ENCODE assay signal across 19 cellular contexts in the genomic region with DNA sequence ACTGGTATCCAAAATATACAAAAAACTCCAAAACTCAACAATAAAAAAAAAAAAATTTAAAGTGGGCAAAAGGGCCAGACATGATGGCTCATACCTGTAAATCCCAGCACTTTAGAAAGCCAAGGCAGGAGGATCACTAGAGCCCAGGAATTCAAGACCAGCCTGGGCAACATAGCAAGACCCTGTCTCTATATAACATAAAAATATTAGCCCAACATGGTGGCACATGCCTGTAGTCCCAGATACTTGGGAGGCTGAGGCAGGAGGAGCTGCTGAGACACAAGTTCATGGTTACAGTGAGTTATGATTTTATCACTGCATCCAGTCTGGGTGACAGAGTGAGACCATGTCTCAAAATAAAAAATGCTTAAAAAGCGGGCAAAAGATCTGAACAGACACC.
"Had no signal": no experiment of that assay in that cellular context is flagged by ENCODE, and none has a peak within 500 bp of the region (broad histone marks: within the 10 kb centered on the region; RNA-seq: fewer than 3 reads in every experiment).

No MANE protein-coding gene starts in this region.

- H3K27ac Mint-ChIP-seq: immature natural killer cell; naive B cell; nephron progenitor cell; stimulated activated naive B cell treated with anti-CD40 and anti-IgM and Interleukin-4, amounts not matched to agents 10 μg/mL and 1 μg/mL and 100 μg/mL, for 72 hours; stimulated activated naive CD8-positive, alpha-beta T cell treated with anti-CD3 and anti-CD28 coated beads, Interleukin-15, amount 100 ng/mL, for 72 hours had no signal

- H3K4me3 Mint-ChIP-seq: central memory CD8-positive, alpha-beta T cell; immature natural killer cell; naive B cell; nephron progenitor cell; stimulated activated naive B cell treated with anti-CD40 and anti-IgM and Interleukin-4, amounts not matched to agents 10 μg/mL and 1 μg/mL and 100 μg/mL, for 72 hours; stimulated activated naive CD8-positive, alpha-beta T cell treated with anti-CD3 and anti-CD28 coated beads, Interleukin-15, amount 100 ng/mL, for 72 hours had no signal

- H3K4me1 ChIP-seq: right lobe of liver, testis, vagina had no signal

- H3K9me3 Mint-ChIP-seq: central memory CD8-positive, alpha-beta T cell; immature natural killer cell; naive B cell; nephron progenitor cell; stimulated activated naive B cell treated with anti-CD40 and anti-IgM and Interleukin-4, amounts not matched to agents 10 μg/mL and 1 μg/mL and 100 μg/mL, for 72 hours; stimulated activated naive CD8-positive, alpha-beta T cell treated with anti-CD3 and anti-CD28 coated beads, Interleukin-15, amount 100 ng/mL, for 72 hours had no signal

- H3K36me3 ChIP-seq: right lobe of liver, spleen, transverse colon, vagina had no signal

- H3K4me3 ChIP-seq: dorsolateral prefrontal cortex, right lobe of liver, spleen, testis, transverse colon, vagina had no signal

- ATAC-seq: esophagus mucosa; right lobe of liver; stimulated activated naive B cell treated with anti-CD40 and anti-IgM and Interleukin-4, amounts not matched to agents 10 μg/mL and 1 μg/mL and 100 μg/mL, for 72 hours; stimulated activated naive CD8-positive, alpha-beta T cell treated with anti-CD3 and anti-CD28 coated beads, Interleukin-15, amount 100 ng/mL, for 72 hours had no signal

- H3K36me3 Mint-ChIP-seq: immature natural killer cell; naive B cell; stimulated activated naive B cell treated with anti-CD40 and anti-IgM and Interleukin-4, amounts not matched to agents 10 μg/mL and 1 μg/mL and 100 μg/mL, for 72 hours had no signal

- H3K27ac ChIP-seq: right lobe of liver, spleen, testis, transverse colon, vagina had no signal

- DNase-seq: cortex of kidney; dorsolateral prefrontal cortex; effector memory CD4-positive, alpha-beta T cell; immature natural killer cell; mesendoderm; naive B cell; nephron progenitor cell; right lobe of liver; spleen; stimulated activated CD4-positive, alpha-beta T cell treated with anti-CD3 and anti-CD28 coated beads, Interleukin-15, amount 100 ng/mL, for 24 hours; stimulated activated CD4-positive, alpha-beta T cell treated with anti-CD3 and anti-CD28 coated beads, Interleukin-1b, Interleukin-23, amount 100 ng/mL, for 48 hours; stimulated activated CD4-positive, alpha-beta T cell treated with anti-CD3 and anti-CD28 coated beads, Interleukin-4, amount 100 ng/mL, for 4 hours; stimulated activated naive B cell treated with anti-CD40 and anti-IgM and Interleukin-4, amounts not matched to agents 10 μg/mL and 1 μg/mL and 100 μg/mL, for 72 hours; stimulated activated naive CD8-positive, alpha-beta T cell treated with anti-CD3 and anti-CD28 coated beads, Interleukin-15, amount 100 ng/mL, for 72 hours; testis; transverse colon had no signal

- H3K4me1 Mint-ChIP-seq: central memory CD8-positive, alpha-beta T cell; immature natural killer cell; naive B cell; nephron progenitor cell; stimulated activated naive B cell treated with anti-CD40 and anti-IgM and Interleukin-4, amounts not matched to agents 10 μg/mL and 1 μg/mL and 100 μg/mL, for 72 hours; stimulated activated naive CD8-positive, alpha-beta T cell treated with anti-CD3 and anti-CD28 coated beads, Interleukin-15, amount 100 ng/mL, for 72 hours had no signal

- H3K27me3 ChIP-seq: dorsolateral prefrontal cortex, testis, vagina had no signal

- H3K9me3 ChIP-seq: right lobe of liver, spleen, testis, transverse colon, vagina had no signal
